Comparison of ENCODE assay signal across 16 cellular contexts in genomic region chr17:81124377-81124776, GRCh38. TPM values are rescaled to one million over a fixed set of nuclear protein-coding genes. Genes with fewer than 3 reads are reported as not detected.
A peak's percentile ranks its signal among the peaks of the same experiment; 100 is the strongest.
DNase-seq lines count a peak whose midpoint lies in the region; ATAC-seq and TF ChIP-seq lines count a peak whose summit lies in the region.
"Had no signal": no experiment of that assay in that cellular context is flagged by ENCODE, and none has a peak within 500 bp of the region (broad histone marks: within the 10 kb centered on the region; RNA-seq: fewer than 3 reads in every experiment).

No MANE protein-coding gene starts in this region.

- H3K27ac ChIP-seq in angular gyrus (ENCODE audit: low read depth, low read length): peak overlapping the region; percentile 64
- peak overlapping the region; percentile 54 for H3K27ac ChIP-seq in cingulate gyrus (ENCODE audit: low read depth, low read length)
- H3K27ac ChIP-seq in osteoblast (ENCODE audit: low read depth, low read length): no peak overlapping the region
- H3K27ac ChIP-seq: C4-2B, GM23248 had no signal

- DNase-seq in osteoblast (ENCODE audit: insufficient read length, low spot score, missing footprints): peak; percentile 87
- DNase-seq in Kasumi-1 (lab: John Stamatoyannopoulos, UW): no peak
- no peak for DNase-seq in left ventricle myocardium superior
- no peak for DNase-seq in iPS-NIHi11 (ENCODE audit: low spot score)
- DNase-seq: ACHN; AML-193; Caco-2; CD4-positive, alpha-beta T cell; GM23248 had no signal

- no peak overlapping the region for H2AFZ ChIP-seq in osteoblast (ENCODE audit: low read length)
- H2AFZ ChIP-seq: GM23248 had no signal

- H3K9me3 ChIP-seq in osteoblast (ENCODE audit: low read depth, low read length): no peaks in the 10 kb centered on the region
- H3K9me3 ChIP-seq: Caco-2, HAP-1 had no signal

- intact Hi-C loops in left ventricle myocardium superior (cut with micrococcal nuclease): no loop called here

- H3K4me2 ChIP-seq in osteoblast (ENCODE audit: insufficient read depth, low read length): no peak overlapping the region

- peaks cover 9% of the 10 kb centered on the region for H3K27me3 ChIP-seq in osteoblast (ENCODE audit: insufficient read depth, low read length)

- no peak for TF ChIP-seq CTCF in osteoblast (IDR thresholded peaks at IDR 0.05; ENCODE audit: extremely low read depth, low read depth, low read length)

- no peaks in the 10 kb centered on the region for H3K36me3 ChIP-seq in osteoblast (ENCODE audit: insufficient read depth, low read length)
- H3K36me3 ChIP-seq: HAP-1 had no signal

- no peaks in the 10 kb centered on the region for H3K79me2 ChIP-seq in osteoblast (ENCODE audit: insufficient read depth, low read length)

- H4K20me1 ChIP-seq in osteoblast (ENCODE audit: insufficient read depth, low read length): peaks cover 3% of the 10 kb centered on the region

- H3K4me1 ChIP-seq in osteoblast (ENCODE audit: insufficient read depth, low read length): no peaks in the 10 kb centered on the region
- H3K4me1 ChIP-seq: Caco-2, HAP-1 had no signal

- no peak overlapping the region for H3K4me3 ChIP-seq in osteoblast (ENCODE audit: insufficient read depth, low read length)
- H3K4me3 ChIP-seq: GM23248, HAP-1 had no signal

- ATAC-seq in GM21390 (IDR thresholded peaks at IDR 0.05; ENCODE audit: unreplicated experiment) (no peak), left ventricle myocardium superior (no peak)

RNA-seq across cellular contexts. Expression of gene PVALEF, which starts 40.9 kb away (rescaled TPM):
- total RNA-seq in osteoblast: not detected in 2 replicates
- 0.20 TPM for total RNA-seq in left ventricle myocardium superior
- total RNA-seq: Caco-2; CD4-positive, alpha-beta T cell; GM23248; H4; HT-29 had no signal

RNA-seq across cellular contexts. Expression of gene AATK, which starts 41.6 kb away (rescaled TPM):
- total RNA-seq in osteoblast (under 0.01 TPM in 1 of 2 replicates, not detected in the other), left ventricle myocardium superior (14.5 TPM)

Comparison
In these comparisons a context has a peak if more than half of its experiments do, and no peak if none do; other contexts are left out.
1. RNA of gene AATK, which starts 41.6 kb away (total RNA-seq): 14.5 TPM in left ventricle myocardium superior (single experiment); under 0.01 TPM in osteoblast; every median in the first group is over 10 times any median in the second.